ENCODE assay signal across 27 cellular contexts in the genomic region with DNA sequence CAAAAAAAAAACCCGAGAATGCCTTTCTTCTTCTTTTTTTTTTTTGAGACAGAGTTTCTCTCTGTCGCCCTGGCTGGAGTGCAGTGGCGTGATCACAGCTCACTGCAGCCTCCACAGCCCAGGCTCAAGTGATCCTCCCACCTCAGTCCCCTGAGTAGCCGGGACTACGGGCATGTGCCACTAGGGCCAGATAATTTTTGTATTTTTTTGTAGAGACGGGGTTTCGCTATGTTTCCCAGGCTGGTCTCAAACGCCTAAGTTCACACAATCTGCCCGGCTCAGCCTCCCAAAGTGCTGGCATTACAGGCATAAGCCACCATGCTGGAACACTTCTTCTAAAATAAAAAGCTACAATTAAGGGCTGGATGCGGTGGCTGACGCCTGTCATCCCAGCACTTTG. TPM values are rescaled to one million over a fixed set of nuclear protein-coding genes. Genes with fewer than 3 reads are reported as not detected.
DNase-seq lines count a peak whose midpoint lies in the region; ATAC-seq and TF ChIP-seq lines count a peak whose summit lies in the region.
"Had no signal": no experiment of that assay in that cellular context is flagged by ENCODE, and none has a peak within 500 bp of the region (broad histone marks: within the 10 kb centered on the region; RNA-seq: fewer than 3 reads in every experiment).

No MANE protein-coding gene starts in this region.

- no peak for TF ChIP-seq CTCF in dorsolateral prefrontal cortex (IDR thresholded peaks at IDR 0.05 in 54 of 56, conservative IDR thresholded peaks at IDR 0.05 in 2 of 56; ENCODE audit: low read depth in 1 of 56, partially characterized antibody in 56 of 56)
- TF ChIP-seq CTCF in neural cell (IDR thresholded peaks at IDR 0.05; ENCODE audit: poor library complexity, severe bottlenecking): no peak
- no peak for TF ChIP-seq CTCF in type B pancreatic cell (conservative IDR thresholded peaks at IDR 0.05)

- DNase-seq in dorsolateral prefrontal cortex (peak in 1 of 10 donors; percentile 38), type B pancreatic cell (ENCODE audit: extremely low spot score, unreplicated experiment) (no peak), NCI-H2171 (lab: John Stamatoyannopoulos, UW) (no peak), ecto neural progenitor cell (ENCODE audit: low spot score) (no peak)
- DNase-seq: AML-193; CD4-positive, alpha-beta memory T cell; COR-L47; DMS53; Kasumi-1; MV-4-11; NCI-H1105; NCI-H1436 treated with DMSO at 0.1 percent for 48 hours; NCI-H187 treated with DMSO at 0.1 percent for 48 hours; NCI-H446; NCI-H524 treated with DMSO at 0.1 percent for 48 hours; NCI-H774; PC-9 had no signal

- peak overlapping the region; percentile 53 for H3K9ac ChIP-seq in neural cell (ENCODE audit: low read length)

- H3K79me2 ChIP-seq in neural cell (replicated peaks; ENCODE audit: insufficient read depth, low read length): no peaks in the 10 kb centered on the region

- peak overlapping the region in 23 of 59 donors; percentile 15 to 60 (median 44) for H3K4me3 ChIP-seq in dorsolateral prefrontal cortex
- H3K4me3 ChIP-seq in neural cell (ENCODE audit: low read length): peak overlapping the region; percentile 42
- H3K4me3 ChIP-seq: A549; BLaER1 treated with 17β-estradiol and CSF1 and Interleukin-3, amounts not matched to agents 10 nM and 100 nM; GM23338; K562; PC-9; SJSA1 had no signal

- H3K4me1 Mint-ChIP-seq in type B pancreatic cell (ENCODE audit: unreplicated experiment): peaks cover 12% of the 10 kb centered on the region

- H3K27me3 ChIP-seq in dorsolateral prefrontal cortex (no peaks in the 10 kb centered on the region), neural cell (ENCODE audit: insufficient read depth, low read depth, low read length) (no peaks in the 10 kb centered on the region)
- H3K27me3 ChIP-seq: SJSA1 had no signal

- ATAC-seq in HG02870 (IDR thresholded peaks at IDR 0.05; ENCODE audit: unreplicated experiment): no peak
- ATAC-seq: A549, GM23338, HCT116, K562, Right ventricle myocardium inferior had no signal

- no peak overlapping the region for H2AFZ ChIP-seq in neural cell (ENCODE audit: low read depth, low read length)
- H2AFZ ChIP-seq: GM23338, PC-9 had no signal

- H3K4me3 Mint-ChIP-seq in type B pancreatic cell: no peak overlapping the region
- H3K4me3 Mint-ChIP-seq: CD4-positive, alpha-beta memory T cell; GM23338 had no signal

- H3K9me2 ChIP-seq in neural cell (ENCODE audit: insufficient read depth, low read length): no peaks in the 10 kb centered on the region

- no peak overlapping the region for H3K4me2 ChIP-seq in neural cell (ENCODE audit: low read length)
- H3K4me2 ChIP-seq: A549, GM23338, PC-9 had no signal

- TF ChIP-seq EP300 in neural cell (conservative IDR thresholded peaks at IDR 0.05; ENCODE audit: poor library complexity, severe bottlenecking): no peak

- H3K9me3 ChIP-seq in neural cell (ENCODE audit: low read length): no peaks in the 10 kb centered on the region
- H3K9me3 ChIP-seq: A549; BLaER1 treated with 17β-estradiol and CSF1 and Interleukin-3, amounts not matched to agents 10 nM and 100 nM; SJSA1 had no signal

- peak overlapping the region; percentile 46 for H3K27ac Mint-ChIP-seq in type B pancreatic cell
- H3K27ac Mint-ChIP-seq: CD4-positive, alpha-beta memory T cell had no signal

- H3K36me3 ChIP-seq in neural cell (ENCODE audit: insufficient read depth, low read length): peaks cover under 1% of the 10 kb centered on the region
- H3K36me3 ChIP-seq: BLaER1 treated with 17β-estradiol and CSF1 and Interleukin-3, amounts not matched to agents 10 nM and 100 nM; SJSA1 had no signal

- H3K27ac ChIP-seq in angular gyrus (ENCODE audit: low read depth, low read length) (peak overlapping the region; percentile 12), dorsolateral prefrontal cortex (peak overlapping the region in 54 of 59 donors; percentile 5 to 91 (median 80)), neural cell (ENCODE audit: low read length) (peak overlapping the region; percentile 44)
- H3K27ac ChIP-seq: A549; BLaER1 treated with 17β-estradiol and CSF1 and Interleukin-3, amounts not matched to agents 10 nM and 100 nM; PC-9; SJSA1 had no signal

- no peak for TF ChIP-seq RAD21 in neural cell (conservative IDR thresholded peaks at IDR 0.05)

- H3K27me3 Mint-ChIP-seq in type B pancreatic cell: no peaks in the 10 kb centered on the region
- H3K27me3 Mint-ChIP-seq: CD4-positive, alpha-beta memory T cell had no signal

- no peaks in the 10 kb centered on the region for H4K20me1 ChIP-seq in neural cell (ENCODE audit: insufficient read depth)

- intact Hi-C loops in dorsolateral prefrontal cortex (cut with DNase I): loop anchor here in 1 of 2 donors (5.0 kb wide), 2 partner anchors 37 to 87 kb away; partner anchors contain the start of gene TBCD

- H3K36me3 Mint-ChIP-seq in type B pancreatic cell: peaks cover 7% of the 10 kb centered on the region

- H3F3A ChIP-seq in neural cell (ENCODE audit: insufficient read depth, low read length, poor library complexity, severe bottlenecking): no peaks in the 10 kb centered on the region

- no peaks in the 10 kb centered on the region for H3K9me3 Mint-ChIP-seq in type B pancreatic cell
- H3K9me3 Mint-ChIP-seq: CD4-positive, alpha-beta memory T cell; GM23338 had no signal

TF ChIP-seq in neural cell, 6 proteins besides CTCF, POLR2A, EP300 and RAD21:
- TF ChIP-seq MXI1 (conservative IDR thresholded peaks at IDR 0.05; ENCODE audit: poor library complexity, severe bottlenecking): no peak
- no peak for TF ChIP-seq POLR2AphosphoS5 (IDR thresholded peaks at IDR 0.05)
- no peak for TF ChIP-seq TAF1 (IDR thresholded peaks at IDR 0.05; ENCODE audit: low read depth)
- TF ChIP-seq SMC3 (conservative IDR thresholded peaks at IDR 0.05; ENCODE audit: poor library complexity): no peak
- no peak for TF ChIP-seq REST (IDR thresholded peaks at IDR 0.05; ENCODE audit: borderline replicate concordance)
- no peak for TF ChIP-seq EZH2 (IDR thresholded peaks at IDR 0.05; ENCODE audit: borderline replicate concordance, insufficient read depth, low read length, poor library complexity, severe bottlenecking)

RNA-seq across cellular contexts. Expression of gene WDR45B, which starts 17.0 kb away (rescaled TPM):
- total RNA-seq in dorsolateral prefrontal cortex (100 to 1,000 TPM in 7 of 120 experiments, 10 to 100 TPM in 113; 61.0 to 110 (median 83.4) TPM), type B pancreatic cell (ENCODE audit: low replicate concordance) (74.0 and 100 TPM in 2 replicates)
- 131 and 137 TPM in 2 replicates for polyA plus RNA-seq in neural cell
- 77.9 and 84.2 TPM in 2 replicates for polyA minus RNA-seq in neural cell

RNA-seq across cellular contexts. Expression of gene RAB40B, which starts 33.3 kb away (rescaled TPM):
- total RNA-seq in dorsolateral prefrontal cortex (100 to 1,000 TPM in 68 of 120 experiments, 10 to 100 TPM in 52; 61.9 to 320 (median 103) TPM), type B pancreatic cell (ENCODE audit: low replicate concordance) (16.7 and 18.9 TPM in 2 replicates)
- polyA plus RNA-seq in neural cell: 37.2 and 37.8 TPM in 2 replicates
- 17.7 and 21.4 TPM in 2 replicates for polyA minus RNA-seq in neural cell

RNA-seq across cellular contexts. Expression of gene FN3KRP, which starts 51.3 kb away (rescaled TPM):
- total RNA-seq in dorsolateral prefrontal cortex (10 to 100 TPM; 32.3 to 70.7 (median 49.0) TPM), type B pancreatic cell (ENCODE audit: low replicate concordance) (36.5 and 42.5 TPM in 2 replicates)
- 28.8 and 32.7 TPM in 2 replicates for polyA plus RNA-seq in neural cell
- 22.0 and 24.6 TPM in 2 replicates for polyA minus RNA-seq in neural cell

Comparison
In these comparisons a context has a peak if more than half of its experiments do, and no peak if none do; other contexts are left out.
1. H3K27ac ChIP-seq: peak in every context shown above with its lines; median percentile 80 in dorsolateral prefrontal cortex; 44 in neural cell; 12 in angular gyrus.